In genomic region chr1:16324456-16324890, GRCh38 we compare ENCODE assay signal across 1 cellular context.
TF ChIP-seq lines count a peak whose summit lies in the region.

No MANE protein-coding gene starts in this region.

TF ChIP-seq in HEK293, 187 proteins besides CTCF, POLR2A, EP300 and RAD21 (continued from another document and continues in another):
- TF ChIP-seq ZBTB26 (tag by site-specific recombination; optimal IDR thresholded peaks at IDR 0.05) (no peak), PRDM6 (tag by site-specific recombination; IDR thresholded peaks at IDR 0.05) (peak; percentile 83), ZNF18 (tag by site-specific recombination; IDR thresholded peaks at IDR 0.05) (no peak), ZNF560 (tag by site-specific recombination; IDR thresholded peaks at IDR 0.05; ENCODE audit: borderline replicate concordance) (no peak), YY2 (tag by site-specific recombination; IDR thresholded peaks at IDR 0.05) (no peak), ZNF391 (tag by site-specific recombination; IDR thresholded peaks at IDR 0.05; ENCODE audit: borderline replicate concordance, low read depth) (no peak), ZNF26 (tag by site-specific recombination; IDR thresholded peaks at IDR 0.05) (no peak), ZNF302 (tag by site-specific recombination; IDR thresholded peaks at IDR 0.05; ENCODE audit: low read depth) (no peak), KLF10 (tag by site-specific recombination; IDR thresholded peaks at IDR 0.05) (no peak), ZNF561 (tag by site-specific recombination; IDR thresholded peaks at IDR 0.05; ENCODE audit: borderline replicate concordance) (no peak), HIC1 (tag by site-specific recombination; IDR thresholded peaks at IDR 0.05) (peak; percentile 87), ZSCAN5A (tag by site-specific recombination; IDR thresholded peaks at IDR 0.05) (no peak), ZNF692 (tag by site-specific recombination; IDR thresholded peaks at IDR 0.05) (no peak), ZBTB44 (tag by site-specific recombination; IDR thresholded peaks at IDR 0.05) (no peak), ZSCAN16 (tag by site-specific recombination; IDR thresholded peaks at IDR 0.05) (peak; percentile 95), ZNF341 (tag by site-specific recombination; IDR thresholded peaks at IDR 0.05; ENCODE audit: low read depth) (no peak), ZNF747 (tag by site-specific recombination; IDR thresholded peaks at IDR 0.05) (no peak), EGR2 (tag by site-specific recombination; IDR thresholded peaks at IDR 0.05; ENCODE audit: low read depth) (no peak), PRDM1 (tag by site-specific recombination; IDR thresholded peaks at IDR 0.05) (no peak), ZEB2 (tag by site-specific recombination; IDR thresholded peaks at IDR 0.05) (peak; percentile 72), ZNF629 (tag by site-specific recombination; IDR thresholded peaks at IDR 0.05) (0 out of 2 replicates have a peak, but pooled peaks have one; percentile 26), ZNF311 (tag by site-specific recombination; IDR thresholded peaks at IDR 0.05; ENCODE audit: borderline replicate concordance) (no peak), BCL11A (tag by site-specific recombination; IDR thresholded peaks at IDR 0.05; ENCODE audit: low read depth) (no peak), ZFP37 (tag by site-specific recombination; IDR thresholded peaks at IDR 0.05) (no peak), ZBTB20 (tag by site-specific recombination; IDR thresholded peaks at IDR 0.05) (no peak), ZSCAN30 (tag by site-specific recombination; IDR thresholded peaks at IDR 0.05) (no peak), FEZF1 (tag by site-specific recombination; IDR thresholded peaks at IDR 0.05) (no peak), ZNF544 (tag by site-specific recombination; IDR thresholded peaks at IDR 0.05) (no peak), ZNF366 (tag by site-specific recombination; conservative IDR thresholded peaks at IDR 0.05) (peak; percentile 40; the same call in 1 of the 2 replicates), IKZF3 (tag by site-specific recombination; IDR thresholded peaks at IDR 0.05) (peak; percentile 54; the same call in 1 of the 2 replicates), SCRT2 (tag by site-specific recombination; IDR thresholded peaks at IDR 0.05) (peak; percentile 75), PRDM10 (tag by site-specific recombination; IDR thresholded peaks at IDR 0.05) (peak; percentile 33; the same call in 1 of the 2 replicates), PRDM2 (tag by site-specific recombination; IDR thresholded peaks at IDR 0.05; ENCODE audit: borderline replicate concordance) (no peak), KLF9 (tag by site-specific recombination; IDR thresholded peaks at IDR 0.05; ENCODE audit: low read depth) (no peak)
